Comparison of ENCODE assay signal across 29 cellular contexts in genomic region chr16:85494315-85494714, GRCh38.
"Had no signal": no experiment of that assay in that cellular context is flagged by ENCODE, and none has a peak within 500 bp of the region (broad histone marks: within the 10 kb centered on the region; RNA-seq: fewer than 3 reads in every experiment).

No MANE protein-coding gene starts in this region.

- H3K36me3 Mint-ChIP-seq: immature natural killer cell; naive thymus-derived CD8-positive, alpha-beta T cell had no signal

- H3K9me3 Mint-ChIP-seq: immature natural killer cell; naive thymus-derived CD8-positive, alpha-beta T cell; nephron; neural crest cell; stimulated activated effector memory CD8-positive, alpha-beta T cell treated with anti-CD3 and anti-CD28 coated beads, Interleukin-12 subunit alpha, Interleukin-12 subunit beta, amount 100 ng/mL, for 72 hours; stimulated activated naive CD8-positive, alpha-beta T cell treated with anti-CD3 and anti-CD28 coated beads, Interleukin-15, Interleukin-2, amounts not matched to agents 100 ng/mL and 50 ng/mL, for 24 hours had no signal

- DNase-seq: hypothalamus; immature natural killer cell; kidney; left colon; left lung; lower lobe of right lung; mammary epithelial cell; mesenchymal stem cell; midbrain; naive thymus-derived CD8-positive, alpha-beta T cell; nucleus accumbens; pancreas; posterior cingulate gyrus; retina; right cardiac atrium; sigmoid colon; small intestine; spleen; stimulated activated CD4-positive, alpha-beta T cell treated with anti-CD3 and anti-CD28 coated beads, Interleukin-4, amount 100 ng/mL, for 24 hours; stimulated activated naive CD4-positive, alpha-beta T cell; tibial artery; upper lobe of right lung had no signal

- H3K4me1 Mint-ChIP-seq: stimulated activated effector memory CD8-positive, alpha-beta T cell treated with anti-CD3 and anti-CD28 coated beads, Interleukin-12 subunit alpha, Interleukin-12 subunit beta, amount 100 ng/mL, for 72 hours had no signal

- H3K4me3 Mint-ChIP-seq: immature natural killer cell; nephron; neural crest cell; stimulated activated effector memory CD8-positive, alpha-beta T cell treated with anti-CD3 and anti-CD28 coated beads, Interleukin-12 subunit alpha, Interleukin-12 subunit beta, amount 100 ng/mL, for 72 hours; stimulated activated naive CD8-positive, alpha-beta T cell treated with anti-CD3 and anti-CD28 coated beads, Interleukin-15, Interleukin-2, amounts not matched to agents 100 ng/mL and 50 ng/mL, for 24 hours had no signal

- H3K36me3 ChIP-seq: left lung, lower lobe of right lung, pancreas, prostate gland, sigmoid colon, spleen, suprapubic skin, thoracic aorta, tibial artery, upper lobe of right lung had no signal

- H3K27me3 ChIP-seq: left lung, pancreas, sigmoid colon, suprapubic skin, tibial artery, upper lobe of right lung had no signal

- H3K27me3 Mint-ChIP-seq: stimulated activated naive CD8-positive, alpha-beta T cell treated with anti-CD3 and anti-CD28 coated beads, Interleukin-15, Interleukin-2, amounts not matched to agents 100 ng/mL and 50 ng/mL, for 24 hours had no signal

- ATAC-seq: left colon; left lung; lower lobe of right lung; naive thymus-derived CD8-positive, alpha-beta T cell; pancreas; right cardiac atrium; stimulated activated effector memory CD8-positive, alpha-beta T cell treated with anti-CD3 and anti-CD28 coated beads, Interleukin-12 subunit alpha, Interleukin-12 subunit beta, amount 100 ng/mL, for 72 hours; upper lobe of right lung had no signal

- H3K9me3 ChIP-seq: left lung, lower lobe of right lung, pancreas, prostate gland, sigmoid colon, spleen, suprapubic skin, thoracic aorta, tibial artery, upper lobe of right lung had no signal

- H3K27ac Mint-ChIP-seq: immature natural killer cell; naive thymus-derived CD8-positive, alpha-beta T cell; nephron; stimulated activated effector memory CD8-positive, alpha-beta T cell treated with anti-CD3 and anti-CD28 coated beads, Interleukin-12 subunit alpha, Interleukin-12 subunit beta, amount 100 ng/mL, for 72 hours; stimulated activated naive CD8-positive, alpha-beta T cell treated with anti-CD3 and anti-CD28 coated beads, Interleukin-15, Interleukin-2, amounts not matched to agents 100 ng/mL and 50 ng/mL, for 24 hours had no signal

- H3K27ac ChIP-seq: left lung, lower lobe of right lung, pancreas, prostate gland, sigmoid colon, spleen, suprapubic skin, thoracic aorta, tibial artery, upper lobe of right lung had no signal

- H3K4me3 ChIP-seq: left lung, lower lobe of right lung, pancreas, prostate gland, sigmoid colon, spleen, suprapubic skin, thoracic aorta, tibial artery, upper lobe of right lung had no signal
